Comparison of ENCODE assay signal across 1 cellular context in genomic region chr3:99321261-99321660, GRCh38.
TF ChIP-seq lines count a peak whose summit lies in the region.

No MANE protein-coding gene starts in this region.

TF ChIP-seq in endothelial cell of umbilical vein, 7 proteins besides CTCF, POLR2A, EP300 and RAD21 (continued from another document):
- TF ChIP-seq MAX (IDR thresholded peaks at IDR 0.05; ENCODE audit: insufficient read depth, insufficient read length): no peak
TF ChIP-seq in endothelial cell of umbilical vein: peak in this region for 0.
